In genomic region chr12:79344855-79345840, GRCh38 we compare ENCODE assay signal across 8 cellular contexts.
A peak's percentile ranks its signal among the peaks of the same experiment; 100 is the strongest.
DNase-seq lines count a peak whose midpoint lies in the region; ATAC-seq and TF ChIP-seq lines count a peak whose summit lies in the region.

No MANE protein-coding gene starts in this region.

- H3K79me1 ChIP-seq in neuronal stem cell (ENCODE audit: low read depth, low read length): no peaks in the 10 kb centered on the region

- H4K8ac ChIP-seq in neuronal stem cell (ENCODE audit: low read depth, low read length): no peak overlapping the region

- no peak overlapping the region for H2AK5ac ChIP-seq in neuronal stem cell (ENCODE audit: low read depth, low read length)

- H3K36me3 ChIP-seq in neuronal stem cell (replicated peaks in 1 of 2; ENCODE audit: control insufficient read depth in 2 of 2, insufficient read depth in 2 of 2, low read length in 2 of 2): no peaks in the 10 kb centered on the region

- no CpG with 5 or more reads among the region's 5 CpGs for WGBS in neuronal stem cell (ENCODE audit: extremely low coverage in 2 of 2, insufficient read length in 2 of 2, insufficient replicate concordance in 1 of 2), 2 donors

- TF ChIP-seq CTCF in choroid plexus epithelial cell (conservative IDR thresholded peaks at IDR 0.05; ENCODE audit: low read depth, low read length): peak; percentile 84

- no peak overlapping the region for H3K4ac ChIP-seq in neuronal stem cell (ENCODE audit: low read length)

- no peak overlapping the region for H2BK12ac ChIP-seq in neuronal stem cell (ENCODE audit: low read length)

- no peaks in the 10 kb centered on the region for H3K27me3 ChIP-seq in neuronal stem cell (ENCODE audit: control insufficient read depth in 3 of 3, insufficient read depth in 3 of 3, low read depth in 1 of 3, low read length in 3 of 3)

- H3K14ac ChIP-seq in neuronal stem cell (ENCODE audit: low read length): no peak overlapping the region

- no peak overlapping the region for H3K27ac ChIP-seq in neuronal stem cell (replicated peaks; ENCODE audit: low read length)

- H2AFZ ChIP-seq in neuronal stem cell (ENCODE audit: low read length): no peak overlapping the region

- no peaks in the 10 kb centered on the region for H3K9me3 ChIP-seq in neuronal stem cell (replicated peaks in 1 of 2; ENCODE audit: control insufficient read depth in 2 of 2, insufficient read depth in 1 of 2, low read depth in 1 of 2, low read length in 2 of 2)

- H3K4me3 ChIP-seq in choroid plexus epithelial cell (ENCODE audit: low read depth, low read length) (no peak overlapping the region), neuronal stem cell (ENCODE audit: low read length in 2 of 2) (no peak overlapping the region)

- no peaks in the 10 kb centered on the region for H3K4me1 ChIP-seq in neuronal stem cell (ENCODE audit: control insufficient read depth in 2 of 2, insufficient read depth in 1 of 2, low read depth in 1 of 2, low read length in 2 of 2)

- H3K4me2 ChIP-seq in neuronal stem cell (ENCODE audit: insufficient read depth, low read length, poor library complexity, severe bottlenecking): no peak overlapping the region

- no peak overlapping the region for H4K91ac ChIP-seq in neuronal stem cell (ENCODE audit: low read depth, low read length, poor library complexity)

- ATAC-seq in GM19455 (IDR thresholded peaks at IDR 0.05; ENCODE audit: unreplicated experiment) (peak; percentile 73), HG03520 (IDR thresholded peaks at IDR 0.05; ENCODE audit: unreplicated experiment) (peak; percentile 77)

- no peak overlapping the region for H2BK120ac ChIP-seq in neuronal stem cell (ENCODE audit: low read depth, low read length)

- H2BK15ac ChIP-seq in neuronal stem cell (ENCODE audit: low read length): no peak overlapping the region

- DNase-seq in EL (peak; percentile 51), NCI-H748 (lab: John Stamatoyannopoulos, UW; ENCODE audit: unreplicated experiment) (peak; percentile 73), choroid plexus epithelial cell (ENCODE audit: low read depth) (peak; percentile 76), neuronal stem cell (ENCODE audit: low spot score) (peak; percentile 15), SKM-1 (lab: John Stamatoyannopoulos, UW; ENCODE audit: unreplicated experiment) (no peak)
- DNase-seq in activated CD8-positive, alpha-beta memory T cell treated with anti-CD3 and anti-CD28 coated beads, Interleukin-2, amount 50 U/mL, for 48 hours: no peak

- H3K9ac ChIP-seq in neuronal stem cell (ENCODE audit: low read depth, low read length, poor library complexity): no peak overlapping the region

- no peak overlapping the region for H2BK5ac ChIP-seq in neuronal stem cell (ENCODE audit: low read length)

- no peak overlapping the region for H3K23ac ChIP-seq in neuronal stem cell (ENCODE audit: low read depth, low read length, poor library complexity)

- H3K18ac ChIP-seq in neuronal stem cell (ENCODE audit: low read length): no peak overlapping the region

Comparison
In these comparisons a context has a peak if more than half of its experiments do, and no peak if none do; other contexts are left out.
1. DNase-seq: peak in EL (single experiment), NCI-H748 (single experiment), choroid plexus epithelial cell (single experiment) and neuronal stem cell (single experiment); none in SKM-1 (single experiment) and activated CD8-positive, alpha-beta memory T cell treated with anti-CD3 and anti-CD28 coated beads, Interleukin-2, amount 50 U/mL, for 48 hours (single experiment).